11 cellular contexts compared by ENCODE assay signal in genomic region chr12:52009081-52009751, GRCh38. TPM values are rescaled to one million over a fixed set of nuclear protein-coding genes. Genes with fewer than 3 reads are reported as not detected.
DNase-seq lines count a peak whose midpoint lies in the region; ATAC-seq and TF ChIP-seq lines count a peak whose summit lies in the region.
"Had no signal": no experiment of that assay in that cellular context is flagged by ENCODE, and none has a peak within 500 bp of the region (broad histone marks: within the 10 kb centered on the region; RNA-seq: fewer than 3 reads in every experiment).

No MANE protein-coding gene starts in this region.

- H3K36me3 ChIP-seq in ascending aorta = no peaks in the 10 kb centered on the region
- no peaks in the 10 kb centered on the region for H3K36me3 ChIP-seq in gastrocnemius medialis
- peaks cover 4% of the 10 kb centered on the region; the same call in 1 of the 2 replicates for H3K36me3 ChIP-seq in WERI-Rb-1

- peak overlapping the region in 1 of 2 donors; percentile 82 for H3K4me3 ChIP-seq in ascending aorta
- H3K4me3 ChIP-seq in gastrocnemius medialis = peak overlapping the region; percentile 59 to 71 (median 63)
- H3K4me3 ChIP-seq in WERI-Rb-1 (ENCODE audit: low read depth, low read length) = no peak overlapping the region

- H3K4me3 Mint-ChIP-seq in CD14-positive monocyte = peak overlapping the region; percentile 89 to 95

- TF ChIP-seq CTCF in CD14-positive monocyte (IDR thresholded peaks at IDR 0.05) = no peak
- TF ChIP-seq CTCF in ascending aorta (IDR thresholded peaks at IDR 0.05) = no peak
- TF ChIP-seq CTCF in gastrocnemius medialis (IDR thresholded peaks at IDR 0.05 in 4 of 5, conservative IDR thresholded peaks at IDR 0.05 in 1 of 5) = no peak
- TF ChIP-seq CTCF in WERI-Rb-1 (IDR thresholded peaks at IDR 0.05; ENCODE audit: low read depth, low read length) = no peak

- H3K4me1 ChIP-seq in ascending aorta (peaks cover 0 to 17% of the 10 kb centered on the region in 2 donors), gastrocnemius medialis (peaks cover 0 to 11% of the 10 kb centered on the region in 2 donors)

- H3K27me3 ChIP-seq in ascending aorta = no peaks in the 10 kb centered on the region
- peaks cover 2 to 19% (median 19%) of the 10 kb centered on the region in 3 donors for H3K27me3 ChIP-seq in gastrocnemius medialis
- H3K27me3 ChIP-seq in WERI-Rb-1 (ENCODE audit: insufficient read depth, low read depth, severe bottlenecking) = no peaks in the 10 kb centered on the region

- H3K27ac Mint-ChIP-seq in CD14-positive monocyte = peak overlapping the region in 4 of 7 donors; percentile 37 to 86 (median 52)

- H3K27ac ChIP-seq in ascending aorta (peak overlapping the region; percentile 68 to 77), gastrocnemius medialis (peak overlapping the region; percentile 71 to 85 (median 80)), WERI-Rb-1 (no peak overlapping the region)
- H3K27ac ChIP-seq: KMS-11 had no signal

- H3K9me3 ChIP-seq in ascending aorta (no peaks in the 10 kb centered on the region), gastrocnemius medialis (no peaks in the 10 kb centered on the region), WERI-Rb-1 (ENCODE audit: severe bottlenecking) (no peaks in the 10 kb centered on the region)

- in situ Hi-C loops in gastrocnemius medialis (cut with MboI; ENCODE audit: low sequenced_read_pairs in 4 of 4) = no loop called here

- H3K4me1 Mint-ChIP-seq in CD14-positive monocyte = peaks cover 42% of the 10 kb centered on the region

- TF ChIP-seq POLR2A in gastrocnemius medialis (IDR thresholded peaks at IDR 0.05) = no peak

- peaks cover 23 to 30% of the 10 kb centered on the region in 2 donors for H3K36me3 Mint-ChIP-seq in CD14-positive monocyte

- intact Hi-C loops in CD14-positive monocyte (cut with micrococcal nuclease) (no loop called here), ascending aorta (cut with DNase I) (no loop called here), gastrocnemius medialis (cut with DNase I; ENCODE audit: low total_unique reads) (no loop called here)

- H3K9me3 Mint-ChIP-seq in CD14-positive monocyte = peaks cover 0 to 20% (median 8%) of the 10 kb centered on the region in 7 donors

- peaks cover 27 to 47% (median 46%) of the 10 kb centered on the region in 3 donors for H3K27me3 Mint-ChIP-seq in CD14-positive monocyte (ENCODE audit: low read depth in 3 of 3)

- no peak for DNase-seq in CD14-positive monocyte (ENCODE audit: low spot score)
- DNase-seq in ascending aorta (ENCODE audit: low spot score in 2 of 2) = no peak
- peak; percentile 65 for DNase-seq in islet precursor cell
- no peak for DNase-seq in gastrocnemius medialis
- DNase-seq in H4 (ENCODE audit: low spot score) = no peak
- DNase-seq in RKO (ENCODE audit: low spot score) = no peak
- DNase-seq in WERI-Rb-1 = no peak
- DNase-seq in middle frontal gyrus (ENCODE audit: extremely low spot score, low spot score) = no peak
- DNase-seq: NCI-H446 treated with DMSO at 0.1 percent for 48 hours; stimulated activated naive CD4-positive, alpha-beta T cell had no signal

- no peak for ATAC-seq in gastrocnemius medialis

RNA-seq across cellular contexts. Expression of gene TAMALIN, which starts 2.5 kb away (rescaled TPM):
- 1 to 10 TPM in 1 of 2 donors, under 1 TPM in 1; 0.63 to 1.6 TPM for polyA plus RNA-seq in CD14-positive monocyte
- total RNA-seq in ascending aorta (32.6 TPM), gastrocnemius medialis (10 to 100 TPM in 2 of 4 donors, 1 to 10 TPM in 2; 9.3 to 14.9 (median 11.8) TPM)
- 0.35 and 1.8 TPM in 2 replicates for total RNA-seq in H4 (2014; rRNA removed; shearing (Covaris generic))

RNA-seq across cellular contexts. Expression of gene NR4A1, which starts 42.0 kb away (rescaled TPM):
- 10 to 100 TPM; 10.1 to 41.4 TPM for polyA plus RNA-seq in CD14-positive monocyte
- total RNA-seq in ascending aorta = 722 TPM
- total RNA-seq in gastrocnemius medialis = 100 to 1,000 TPM in 2 of 4 donors, 10 to 100 TPM in 2; 36.3 to 248 (median 90.1) TPM
- 0.16 and 0.54 TPM in 2 replicates for total RNA-seq in H4 (2014; rRNA removed; shearing (Covaris generic))

RNA-seq across cellular contexts. Expression of gene ACVR1B, which starts 57.7 kb away (rescaled TPM):
- 1 to 10 TPM; 1.8 to 3.9 TPM for polyA plus RNA-seq in CD14-positive monocyte
- total RNA-seq in ascending aorta (18.7 TPM), gastrocnemius medialis (10 to 100 TPM in 3 of 4 donors, 1 to 10 TPM in 1; 8.7 to 15.9 (median 10.1) TPM)
- 3.8 and 6.1 TPM in 2 replicates for total RNA-seq in H4 (2014; rRNA removed; shearing (Covaris generic))

Comparison
In these comparisons a context has a peak if more than half of its experiments do, and no peak if none do; other contexts are left out.
1. RNA of gene NR4A1, which starts 42.0 kb away (total RNA-seq): 722 TPM in ascending aorta (single experiment) and 36.3 to 248 TPM in gastrocnemius medialis; 0.16 to 0.54 TPM in H4; every median in the first group is over 10 times any median in the second.